Comparison of ENCODE assay signal across 9 cellular contexts in the genomic region with DNA sequence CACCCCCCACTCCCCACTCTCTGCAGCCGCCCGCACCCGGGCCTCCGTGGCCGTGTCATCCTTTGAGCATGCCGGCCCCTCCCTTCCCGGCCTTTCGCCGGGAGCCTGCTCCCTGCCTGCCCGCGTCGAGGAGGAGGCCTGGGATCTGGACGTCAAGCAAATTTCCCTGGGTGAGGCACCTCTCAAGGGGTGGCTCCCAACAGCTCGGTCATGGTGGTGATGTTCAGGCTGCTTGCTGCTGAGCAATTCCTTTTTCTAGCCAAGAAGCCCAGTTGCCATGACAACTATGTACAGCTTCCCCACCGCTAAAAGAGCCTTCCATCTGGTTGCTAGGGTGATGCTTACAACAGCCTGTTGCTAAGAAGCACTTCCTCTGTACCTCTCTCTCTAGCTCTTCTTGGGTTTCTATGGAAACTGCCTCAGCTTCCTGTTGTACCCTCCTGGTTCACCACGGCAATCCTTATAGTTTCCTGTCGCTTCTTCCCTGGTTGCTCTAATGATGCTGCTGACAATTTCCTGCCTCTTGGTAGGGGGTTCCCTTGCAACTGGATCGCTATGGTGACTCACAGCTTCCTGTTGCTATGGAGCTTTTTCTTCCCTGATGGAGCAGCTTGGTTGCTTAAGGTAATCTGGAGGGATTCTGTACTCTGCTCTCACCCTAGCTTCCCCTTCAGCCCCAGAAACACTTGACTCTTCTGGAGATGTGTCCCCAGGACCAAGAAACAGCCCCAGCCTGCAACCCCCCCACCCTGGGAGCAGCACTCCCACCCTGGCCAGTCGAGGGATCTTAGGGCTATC. TPM values are rescaled to one million over a fixed set of nuclear protein-coding genes. Genes with fewer than 3 reads are reported as not detected.
A peak's percentile ranks its signal among the peaks of the same experiment; 100 is the strongest.
DNase-seq lines count a peak whose midpoint lies in the region; ATAC-seq and TF ChIP-seq lines count a peak whose summit lies in the region.
"Had no signal": no experiment of that assay in that cellular context is flagged by ENCODE, and none has a peak within 500 bp of the region (broad histone marks: within the 10 kb centered on the region; RNA-seq: fewer than 3 reads in every experiment).

No MANE protein-coding gene starts in this region.

- peak overlapping the region in 1 of 2 donors; percentile 54 for H3K27ac ChIP-seq in lung (ENCODE audit: low read depth in 1 of 2, low read length in 1 of 2)
- peak overlapping the region; percentile 18 to 56 for H3K27ac ChIP-seq in thoracic aorta

- no peaks in the 10 kb centered on the region for H3K27me3 ChIP-seq in lung (ENCODE audit: control insufficient read depth, insufficient read depth)
- H3K27me3 ChIP-seq in thoracic aorta (replicated peaks; ENCODE audit: insufficient read depth) = no peaks in the 10 kb centered on the region

- DNase-seq in ACHN (peak; percentile 71), Kasumi-1 (lab: John Stamatoyannopoulos, UW) (peak; percentile 95), T-helper 9 cell (peak; percentile 68), dedifferentiated amniotic fluid mesenchymal stem cell (ENCODE audit: extremely low spot score) (peak; percentile 90), lung (ENCODE audit: low spot score) (no peak), thoracic aorta (ENCODE audit: low spot score) (no peak)

- ATAC-seq in GM18858 (IDR thresholded peaks at IDR 0.05; ENCODE audit: unreplicated experiment) = peak; percentile 40
- ATAC-seq in lung (ENCODE audit: insufficient read depth, low FRiP score) = peak; percentile 20
- peak; percentile 29 for ATAC-seq in thoracic aorta (ENCODE audit: insufficient number of reproducible peaks, low FRiP score, low read depth)
- no peak for ATAC-seq in GM21447 (IDR thresholded peaks at IDR 0.05; ENCODE audit: unreplicated experiment)

- in situ Hi-C loops in ACHN (cut with HindIII; ENCODE audit: low pct_ligation_motif_present, low pct_unique_long_range_greater_than_20kb, low sequenced_read_pairs) = no loop called here

- H3K4me1 ChIP-seq in lung (ENCODE audit: control insufficient read depth in 2 of 2, insufficient read depth in 2 of 2, low read length in 2 of 2) = no peaks in the 10 kb centered on the region
- peaks cover 0 to 4% of the 10 kb centered on the region in 2 donors for H3K4me1 ChIP-seq in thoracic aorta (ENCODE audit: control insufficient read depth in 1 of 2, low read depth in 2 of 2)

- H3K9me3 ChIP-seq in lung (ENCODE audit: control insufficient read depth in 2 of 2, insufficient read depth in 1 of 2, low read length in 1 of 2) (peaks cover 0 to 2% of the 10 kb centered on the region in 2 donors), thoracic aorta (no peaks in the 10 kb centered on the region)

- H3K36me3 ChIP-seq in lung (ENCODE audit: control insufficient read depth in 2 of 2, insufficient read depth in 2 of 2, low read length in 2 of 2) = peaks cover 15 to 46% of the 10 kb centered on the region in 2 donors
- H3K36me3 ChIP-seq in thoracic aorta = peaks cover 44% of the 10 kb centered on the region

- TF ChIP-seq CTCF in lung (IDR thresholded peaks at IDR 0.05; ENCODE audit: control extremely low read depth, extremely low read depth) (no peak), thoracic aorta (IDR thresholded peaks at IDR 0.05) (no peak)

- H3K4me3 ChIP-seq in lung (no peak overlapping the region), thoracic aorta (no peak overlapping the region)

- 50 to 63% methylated on average over 19 of the region's 19 CpGs for WGBS in lung, 2 donors

RNA-seq across cellular contexts. Expression of gene ZNF219, which starts 11.0 kb away (rescaled TPM):
- total RNA-seq in lung (10 to 100 TPM in 1 of 2 donors, 1 to 10 TPM in 1; 8.0 to 48.5 TPM), thoracic aorta (10 to 100 TPM; 34.7 to 74.2 TPM)
- polyA plus RNA-seq in lung = 10 to 100 TPM; 21.6 to 38.3 TPM

RNA-seq across cellular contexts. Expression of gene TMEM253, which starts 13.4 kb away (rescaled TPM):
- total RNA-seq in lung (under 1 TPM; 0.20 to 0.52 TPM), thoracic aorta (not detected)
- polyA plus RNA-seq in lung = under 1 TPM; 0.24 to 0.43 TPM
- total RNA-seq: epithelial cell of proximal tubule had no signal

RNA-seq across cellular contexts. Expression of gene ARHGEF40, which starts 17.4 kb away (rescaled TPM):
- total RNA-seq in lung = 10 to 100 TPM; 36.7 to 48.6 TPM
- 10 to 100 TPM; 13.1 to 17.8 TPM for polyA plus RNA-seq in lung
- 10 to 100 TPM; 51.0 to 61.7 TPM for total RNA-seq in thoracic aorta

RNA-seq across cellular contexts. Expression of gene RNASE8, which starts 29.9 kb away (rescaled TPM):
- total RNA-seq in lung (not detected), thoracic aorta (not detected)
- polyA plus RNA-seq in lung = not detected
- total RNA-seq: epithelial cell of proximal tubule had no signal

RNA-seq across cellular contexts. Expression of gene RNASE7, which starts 45.3 kb away (rescaled TPM):
- not detected for total RNA-seq in lung
- polyA plus RNA-seq in lung = under 1 TPM; 0.13 to 0.18 TPM
- under 1 TPM in 1 of 2 donors, not detected in 1; 0.27 TPM for total RNA-seq in thoracic aorta

Comparison
In these comparisons a context has a peak if more than half of its experiments do, and no peak if none do; other contexts are left out.
1. DNase-seq: peak in ACHN (single experiment), Kasumi-1 (2 of 2), T-helper 9 cell (single experiment) and dedifferentiated amniotic fluid mesenchymal stem cell (single experiment); none in lung (single experiment) and thoracic aorta (single experiment).